ENCODE assay signal across 10 cellular contexts in the genomic region with DNA sequence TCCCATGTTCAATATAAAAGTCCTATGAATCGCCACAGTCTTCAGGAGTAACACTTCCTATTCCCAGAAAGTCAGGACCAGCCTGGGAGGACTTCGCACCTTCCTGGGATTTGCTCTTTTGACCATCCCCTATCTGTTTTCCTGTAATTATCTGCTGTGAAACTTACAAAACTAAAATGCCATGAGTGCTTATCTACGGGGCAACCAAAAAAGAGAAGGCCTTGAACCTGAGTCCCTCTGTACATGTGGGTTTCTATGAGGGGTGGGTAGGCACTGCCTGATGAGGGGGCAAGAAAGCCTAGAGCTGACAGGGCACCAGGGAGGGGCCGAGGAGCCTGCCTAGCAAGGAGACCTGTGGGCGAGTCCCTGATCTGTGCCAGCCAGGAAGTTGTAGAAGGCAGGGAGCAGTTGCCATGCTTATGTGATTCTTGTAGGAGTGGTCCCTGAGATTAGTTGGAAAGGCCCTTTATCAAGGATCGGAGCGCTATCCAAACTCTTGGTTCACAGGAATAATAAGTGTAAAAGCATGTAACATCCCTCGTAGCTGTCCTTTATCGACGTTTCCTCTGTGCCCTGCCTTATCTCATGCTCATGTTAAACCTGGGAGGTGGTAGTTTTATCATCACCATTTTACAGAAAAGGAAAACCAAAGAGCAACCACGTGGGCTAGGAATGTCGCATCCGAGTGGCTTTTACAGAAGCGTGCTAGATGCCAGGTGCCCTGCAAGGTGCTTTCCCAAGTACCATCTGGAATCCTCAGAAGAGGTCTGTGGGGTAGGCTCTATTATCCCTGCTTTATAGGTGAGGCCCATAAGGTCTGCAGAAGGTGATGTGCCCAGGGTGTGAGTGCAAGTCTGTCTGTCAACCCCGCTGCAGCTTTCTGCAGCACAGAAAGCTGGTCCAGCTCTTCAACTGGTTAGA.
DNase-seq lines count a peak whose midpoint lies in the region; ATAC-seq, FAIRE-seq and TF ChIP-seq lines count a peak whose summit lies in the region.
"Had no signal": no experiment of that assay in that cellular context is flagged by ENCODE, and none has a peak within 500 bp of the region (broad histone marks: within the 10 kb centered on the region; RNA-seq: fewer than 3 reads in every experiment).

No MANE protein-coding gene starts in this region.

- no peaks in the 10 kb centered on the region for H4K20me1 ChIP-seq in OCI-LY7 (ENCODE audit: insufficient read depth, low read length)

- H2AFZ ChIP-seq in OCI-LY7 (ENCODE audit: low read length), result no peak overlapping the region; the same call in 1 of the 2 replicates

- H3K4me1 ChIP-seq in OCI-LY7 (ENCODE audit: insufficient read depth, low read length, poor library complexity, severe bottlenecking) (peaks cover 44% of the 10 kb centered on the region), small intestine (ENCODE audit: control insufficient read depth in 2 of 2, insufficient read depth in 1 of 2, low read depth in 1 of 2, low read length in 1 of 2) (peaks cover 23 to 26% of the 10 kb centered on the region in 2 donors)

- no peak for FAIRE-seq in small intestine (lab: Jason Lieb, UNC)

- 0 out of 2 replicates have a peak overlapping the region, but pooled peaks have one; percentile 35 for H3K4me2 ChIP-seq in OCI-LY7 (ENCODE audit: low read length)

- H3K9me2 ChIP-seq in OCI-LY7 (ENCODE audit: insufficient read depth, low read length), result no peaks in the 10 kb centered on the region

- no peaks in the 10 kb centered on the region for H3K9me3 ChIP-seq in OCI-LY7 (ENCODE audit: low read length)
- no peaks in the 10 kb centered on the region for H3K9me3 ChIP-seq in small intestine (ENCODE audit: control insufficient read depth, low read depth)

- peak; percentile 70 for ATAC-seq in esophagus mucosa

- POLR2A ChIA-PET in OCI-LY7 (lab: Charles Lee), result no interaction called here

- intact Hi-C loops in OCI-LY7 (cut with micrococcal nuclease; ENCODE audit: unreplicated experiment), result no loop called here

- H3K27ac ChIP-seq in OCI-LY7 (ENCODE audit: low read depth, low read length, poor library complexity, severe bottlenecking) (no peak overlapping the region), small intestine (ENCODE audit: low read depth in 1 of 2, low read length in 1 of 2) (peak overlapping the region; percentile 79 to 95)

- CTCF ChIA-PET in OCI-LY7 (lab: Charles Lee; ENCODE audit: unreplicated experiment), result no interaction called here

- H3K4me3 ChIP-seq in OCI-LY7 (ENCODE audit: low read depth, low read length, poor library complexity, severe bottlenecking), result no peak overlapping the region
- no peak overlapping the region for H3K4me3 ChIP-seq in small intestine (ENCODE audit: low read depth in 1 of 2, low read length in 2 of 2)

- DNase-seq in DMS153 (lab: John Stamatoyannopoulos, UW) (peak; percentile 35), DMS153 treated with DMSO at 0.1 percent for 48 hours (lab: John Stamatoyannopoulos, UW; ENCODE audit: unreplicated experiment) (no peak), OCI-LY7 (ENCODE audit: low spot score) (no peak), small intestine (peak; percentile 79), nucleus accumbens (lab: John Stamatoyannopoulos, UW) (no peak), NOMO-1 (lab: John Stamatoyannopoulos, UW; ENCODE audit: unreplicated experiment in 2 of 2) (no peak), AG08396 (ENCODE audit: low spot score) (no peak)
- DNase-seq: 8988T, KBM-7 had no signal

- H3K79me2 ChIP-seq in OCI-LY7 (ENCODE audit: insufficient read depth, low read depth, low read length), result no peaks in the 10 kb centered on the region

- WGBS in small intestine, 3 donors, result 17 to 53% (median 41%) methylated on average over 15 of the region's 15 CpGs

- no peak for TF ChIP-seq CTCF in OCI-LY7 (conservative IDR thresholded peaks at IDR 0.05; ENCODE audit: low read length)

- BruUV-seq in OCI-LY7 (replicated peaks; lab: Mats Ljungman, UMichigan), result no TSS peak

- H3K27me3 ChIP-seq in small intestine (ENCODE audit: control insufficient read depth in 2 of 2, insufficient read depth in 2 of 2, low read length in 2 of 2), result no peaks in the 10 kb centered on the region

- H3K36me3 ChIP-seq in OCI-LY7 (ENCODE audit: insufficient read depth, low read length), result no peaks in the 10 kb centered on the region
- H3K36me3 ChIP-seq in small intestine (ENCODE audit: control insufficient read depth in 2 of 2, insufficient read depth in 2 of 2, low read length in 2 of 2), result no peaks in the 10 kb centered on the region

Comparison
In these comparisons a context has a peak if more than half of its experiments do, and no peak if none do; other contexts are left out.
1. DNase-seq: peak in DMS153 (single experiment) and small intestine (single experiment); none in DMS153 treated with DMSO at 0.1 percent for 48 hours (single experiment), OCI-LY7 (single experiment), nucleus accumbens (0 of 56), NOMO-1 (0 of 2) and AG08396 (single experiment).